8 cellular contexts compared by ENCODE assay signal in genomic region chr19:33080761-33081681, GRCh38. TPM values are rescaled to one million over a fixed set of nuclear protein-coding genes. Genes with fewer than 3 reads are reported as not detected.
DNase-seq lines count a peak whose midpoint lies in the region; ATAC-seq, FAIRE-seq and TF ChIP-seq lines count a peak whose summit lies in the region.

GPATCH1 (plus strand) TSS chr19:33081181; CDS start chr19:33081194, 13 bp downstream.

- H3K4me1 ChIP-seq in kidney (ENCODE audit: control insufficient read depth in 1 of 2, insufficient read depth in 1 of 2, low read depth in 1 of 2, low read length in 2 of 2), result peaks cover 8 to 13% of the 10 kb centered on the region in 2 donors

- peak within 1 kb of the TSS; percentile 90 to 97 for H3K9ac ChIP-seq in kidney (ENCODE audit: low read length in 2 of 2)

- peak; percentile 2 for TF ChIP-seq CTCF in kidney (IDR thresholded peaks at IDR 0.05; ENCODE audit: borderline replicate concordance, extremely low read depth, insufficient read depth)

- H3K36me3 ChIP-seq in kidney (ENCODE audit: control insufficient read depth in 1 of 2, insufficient read depth in 2 of 2, low read length in 2 of 2), result no peaks in the 10 kb centered on the region

- no peaks in the 10 kb centered on the region for H3K9me3 ChIP-seq in kidney (ENCODE audit: control insufficient read depth in 1 of 2, low read length in 2 of 2)

- FAIRE-seq in kidney (lab: Jason Lieb, UNC), result no peak

- intact Hi-C loops in kidney (cut with DNase I), result no loop called here

- peak within 1 kb of the TSS; percentile 98 to 99 for H3K4me3 ChIP-seq in kidney (ENCODE audit: low read length in 2 of 2)

- H3K27ac ChIP-seq in kidney (ENCODE audit: low read depth in 2 of 2, low read length in 2 of 2), result peak within 1 kb of the TSS in 1 of 2 donors; percentile 2

- DNase-seq in AG08395 (ENCODE audit: low spot score) (peak; percentile 93), NCI-H345 treated with DMSO at 0.1 percent for 48 hours (lab: John Stamatoyannopoulos, UW; ENCODE audit: unreplicated experiment) (peak; percentile 91), cerebellar cortex (ENCODE audit: low spot score) (peak; percentile 89), kidney (peak; percentile 94)
- peak; percentile 89 for DNase-seq in activated CD4-positive, CD25-positive, alpha-beta regulatory T cell treated with anti-CD3 and anti-CD28 coated beads, Interleukin-2, amount 50 U/mL, for 72 hours
- DNase-seq in stimulated activated CD4-positive, alpha-beta T cell treated with anti-CD3 and anti-CD28 coated beads, Interleukin-15, amount 100 ng/mL, for 1 hour (ENCODE audit: low read depth in 1 of 2, low spot score in 1 of 2), result peak; percentile 65 to 77

- peak; percentile 78 for ATAC-seq in GM18873 (IDR thresholded peaks at IDR 0.05; ENCODE audit: low FRiP score, unreplicated experiment)
- peak; percentile 76 for ATAC-seq in HG03159 (IDR thresholded peaks at IDR 0.05; ENCODE audit: unreplicated experiment)

RNA-seq across cellular contexts. Expression of gene GPATCH1, which starts in this region (rescaled TPM):
- 9.1 TPM for total RNA-seq in kidney
- 4.3 TPM for polyA plus RNA-seq in kidney (ENCODE audit: insufficient read depth, low read depth, low replicate concordance)
